Comparison of ENCODE assay signal across 13 cellular contexts in the genomic region with DNA sequence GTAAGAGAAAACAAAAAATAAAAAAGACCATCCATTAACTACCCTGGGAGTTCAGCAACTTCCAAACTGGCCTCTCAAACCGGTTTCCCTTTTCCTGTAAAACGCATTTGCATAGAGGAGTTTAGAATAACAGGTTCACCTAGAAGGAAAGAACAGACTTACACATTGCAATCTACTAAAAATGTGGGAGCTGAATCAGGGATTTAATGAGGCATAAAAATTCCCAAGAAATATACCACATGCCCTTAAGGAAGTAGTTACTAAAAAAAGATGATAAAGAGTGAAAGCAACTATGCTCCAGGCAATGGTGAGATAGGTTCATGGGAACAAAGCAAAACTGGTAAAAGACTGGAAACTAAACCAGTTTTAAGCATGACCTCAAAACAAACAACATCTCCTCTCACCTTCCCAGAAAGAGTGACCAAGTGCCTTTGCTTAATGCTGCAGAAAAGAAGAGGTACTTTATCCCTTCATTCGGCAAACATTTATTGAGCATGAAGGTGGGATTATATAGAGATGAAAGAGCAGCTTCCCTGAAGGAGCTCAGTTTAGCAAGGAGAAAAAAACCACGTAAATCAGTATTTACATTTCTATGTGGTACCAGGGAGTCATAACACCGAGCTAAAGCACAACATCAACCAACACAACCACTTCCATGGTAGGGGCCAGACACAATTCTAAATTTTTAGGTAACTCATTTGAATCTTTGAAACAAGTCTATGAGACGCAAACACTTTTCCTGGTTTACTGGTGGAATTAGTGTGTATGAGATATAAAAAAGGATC.
DNase-seq lines count a peak whose midpoint lies in the region; ATAC-seq and TF ChIP-seq lines count a peak whose summit lies in the region.
"Had no signal": no experiment of that assay in that cellular context is flagged by ENCODE, and none has a peak within 500 bp of the region (broad histone marks: within the 10 kb centered on the region; RNA-seq: fewer than 3 reads in every experiment).

No MANE protein-coding gene starts in this region.

- H3K9me3 ChIP-seq in T-helper 17 cell (ENCODE audit: control insufficient read depth, low read length, poor library complexity, severe bottlenecking) (no peaks in the 10 kb centered on the region), iPS-20b (ENCODE audit: insufficient read depth, low read depth, low read length) (no peaks in the 10 kb centered on the region), transverse colon (no peaks in the 10 kb centered on the region)

- DNase-seq in SIG-M5 treated with dmso at 0.1 percent for 504 hours (lab: John Stamatoyannopoulos, UW; ENCODE audit: unreplicated experiment) (peak; percentile 44), SIG-M5 (lab: John Stamatoyannopoulos, UW) (no peak), T-helper 17 cell (no peak), transverse colon (no peak), medulla oblongata (ENCODE audit: extremely low spot score) (no peak), G401 (ENCODE audit: low spot score) (no peak)
- DNase-seq: activated gamma-delta T cell treated with Interleukin-2 at 50 U/mL for 16 hours; NCI-H187 treated with DMSO at 0.1 percent for 48 hours; right cardiac atrium; stimulated activated naive CD4-positive, alpha-beta T cell; T-helper 9 cell had no signal

- H3K27ac Mint-ChIP-seq in T-helper 17 cell, result peak overlapping the region; percentile 79

- no peak for TF ChIP-seq EP300 in transverse colon (IDR thresholded peaks at IDR 0.05; ENCODE audit: low read depth)

- peak overlapping the region; percentile 63 for H3K9ac ChIP-seq in iPS-20b (ENCODE audit: low read depth, low read length)

- in situ Hi-C loops in transverse colon (cut with MboI; ENCODE audit: low pct_ligation_motif_present in 1 of 4, low pct_unique_long_range_greater_than_20kb in 1 of 4, low sequenced_read_pairs in 3 of 4), result no loop called here
- in situ Hi-C loops in G401 (cut with HindIII; ENCODE audit: low sequenced_read_pairs), result no loop called here

- peak overlapping the region; percentile 23 for H3K4me3 ChIP-seq in iPS-20b (ENCODE audit: low read length)
- no peak overlapping the region for H3K4me3 ChIP-seq in transverse colon

- no peak for TF ChIP-seq POLR2A in transverse colon (IDR thresholded peaks at IDR 0.05)

- no peak for TF ChIP-seq CTCF in transverse colon (IDR thresholded peaks at IDR 0.05)

- intact Hi-C loops in transverse colon (cut with DNase I; ENCODE audit: low total_unique reads), result no loop called here

- no peak for ATAC-seq in T-helper 17 cell
- no peak for ATAC-seq in GM18909 (IDR thresholded peaks at IDR 0.05; ENCODE audit: poor library complexity, unreplicated experiment)
- ATAC-seq: right cardiac atrium had no signal

- H3K4me1 Mint-ChIP-seq in T-helper 17 cell, result peaks cover 42% of the 10 kb centered on the region

- WGBS in transverse colon (ENCODE audit: low coverage in 1 of 2), 2 donors, result 60 to 64% methylated on average over 6 of the region's 6 CpGs

- no peaks in the 10 kb centered on the region for H3K27me3 Mint-ChIP-seq in T-helper 17 cell

- no peaks in the 10 kb centered on the region for H3K36me3 ChIP-seq in iPS-20b (ENCODE audit: insufficient read depth, low read depth, low read length)
- H3K36me3 ChIP-seq in transverse colon, result no peaks in the 10 kb centered on the region

- no peaks in the 10 kb centered on the region for H3K36me3 Mint-ChIP-seq in T-helper 17 cell (ENCODE audit: low read depth)

- H3K27ac ChIP-seq in iPS-20b (ENCODE audit: low read length) (peak overlapping the region; percentile 73), transverse colon (peak overlapping the region; percentile 56 to 67 (median 60))

- peaks cover 20% of the 10 kb centered on the region for H3K4me1 ChIP-seq in iPS-20b (ENCODE audit: insufficient read depth, low read length)
- peaks cover 11 to 42% (median 27%) of the 10 kb centered on the region in 4 donors for H3K4me1 ChIP-seq in transverse colon

- H3K27me3 ChIP-seq in iPS-20b (ENCODE audit: insufficient read depth, low read length) (no peaks in the 10 kb centered on the region), transverse colon (no peaks in the 10 kb centered on the region)

- H3K4me3 Mint-ChIP-seq in T-helper 17 cell, result no peak overlapping the region
